ENCODE assay signal across 15 cellular contexts in genomic region chr17:69723741-69724140, GRCh38.
DNase-seq lines count a peak whose midpoint lies in the region; ATAC-seq, FAIRE-seq and TF ChIP-seq lines count a peak whose summit lies in the region.
"Had no signal": no experiment of that assay in that cellular context is flagged by ENCODE, and none has a peak within 500 bp of the region (broad histone marks: within the 10 kb centered on the region; RNA-seq: fewer than 3 reads in every experiment).

No MANE protein-coding gene starts in this region.

- POLR2A ChIA-PET in K562 (lab: Yijun Ruan, JAX), result no interaction called here
- POLR2A ChIA-PET in CD4-positive, alpha-beta memory T cell (lab: Charles Lee; ENCODE audit: partially characterized antibody), result no interaction called here

- BruUV-seq in K562 (replicated peaks; lab: Mats Ljungman, UMichigan), result no TSS peak

- no peak overlapping the region for H3K4me3 ChIP-seq in K562
- H3K4me3 ChIP-seq in CD4-positive, alpha-beta memory T cell (ENCODE audit: low read length in 2 of 2), result no peak overlapping the region

- no peak overlapping the region for H3K27ac Mint-ChIP-seq in stimulated activated effector memory CD8-positive, alpha-beta T cell treated with anti-CD3 and anti-CD28 coated beads, Interleukin-12 subunit alpha, Interleukin-12 subunit beta, amount 100 ng/mL, for 72 hours
- no peak overlapping the region for H3K27ac Mint-ChIP-seq in CD4-positive, alpha-beta memory T cell

- CTCF ChIA-PET in K562 (lab: Yijun Ruan, JAX; ENCODE audit: low intra/inter-chr PET ratio), result no interaction called here
- CTCF ChIA-PET in CD4-positive, alpha-beta memory T cell (lab: Charles Lee; ENCODE audit: partially characterized antibody), result interaction anchor here (1.4 kb wide), 1 partner anchor 9 kb away, joined by 5 read pairs; no protein-coding TSS in a partner anchor

- H3K9me3 ChIP-seq in K562 (replicated peaks; ENCODE audit: control insufficient read depth, insufficient read depth, low read depth, low read length), result no peaks in the 10 kb centered on the region
- H3K9me3 ChIP-seq in CD4-positive, alpha-beta memory T cell (ENCODE audit: control insufficient read depth in 1 of 2, low read length in 2 of 2), result no peaks in the 10 kb centered on the region

- H3K9me3 Mint-ChIP-seq in stimulated activated effector memory CD8-positive, alpha-beta T cell treated with anti-CD3 and anti-CD28 coated beads, Interleukin-12 subunit alpha, Interleukin-12 subunit beta, amount 100 ng/mL, for 72 hours, result no peaks in the 10 kb centered on the region
- H3K9me3 Mint-ChIP-seq in CD4-positive, alpha-beta memory T cell, result peaks cover 0 to 2% (median 0%) of the 10 kb centered on the region in 8 donors

- H2AFZ ChIP-seq in K562 (ENCODE audit: low read depth, low read length), result no peak overlapping the region

- H3K9ac ChIP-seq in K562 (ENCODE audit: insufficient read depth in 1 of 2, low read depth in 2 of 2, low read length in 2 of 2), result no peak overlapping the region
- H3K9ac ChIP-seq: KMS-11 had no signal

- in situ Hi-C loops in K562 (cut with MboI), result no loop called here

- no peaks in the 10 kb centered on the region for H3K36me3 ChIP-seq in K562 (ENCODE audit: control insufficient read depth, insufficient read depth, low read length)
- H3K36me3 ChIP-seq in CD4-positive, alpha-beta memory T cell (ENCODE audit: insufficient read depth, low read length), result no peaks in the 10 kb centered on the region

- TF ChIP-seq POLR2A in H54 (IDR thresholded peaks at IDR 0.05; ENCODE audit: low read depth, low read length), result no peak
- no peak for TF ChIP-seq POLR2A in K562 (conservative IDR thresholded peaks at IDR 0.05)

- no peaks in the 10 kb centered on the region for H3K9me1 ChIP-seq in K562 (ENCODE audit: control insufficient read depth, insufficient read depth, low read length)

- H3K27me3 Mint-ChIP-seq in CD4-positive, alpha-beta memory T cell, result peaks cover 0 to 3% of the 10 kb centered on the region in 2 donors

- H3K27me3 ChIP-seq in K562 (ENCODE audit: control insufficient read depth in 2 of 2, insufficient read depth in 2 of 2, low read length in 2 of 2), result no peaks in the 10 kb centered on the region
- H3K27me3 ChIP-seq in CD4-positive, alpha-beta memory T cell (ENCODE audit: insufficient read depth, low read length), result no peaks in the 10 kb centered on the region

- intact Hi-C loops in K562 (cut with micrococcal nuclease), result no loop called here
- intact Hi-C loops in CD4-positive, alpha-beta memory T cell (cut with micrococcal nuclease), result no loop called here

- ATAC-seq in K562, result peak; percentile 66
- no peak for ATAC-seq in stimulated activated effector memory CD8-positive, alpha-beta T cell treated with anti-CD3 and anti-CD28 coated beads, Interleukin-12 subunit alpha, Interleukin-12 subunit beta, amount 100 ng/mL, for 72 hours

- FAIRE-seq in H54 (lab: Jason Lieb, UNC) (peak; percentile 83), K562 (lab: Jason Lieb, UNC) (no peak)
- FAIRE-seq: small intestine had no signal

- TF ChIP-seq CTCF in K562 (IDR thresholded peaks at IDR 0.05 in 2 of 3, conservative IDR thresholded peaks at IDR 0.05 in 1 of 3; ENCODE audit: insufficient read depth in 2 of 3, low read depth in 1 of 3, low read length in 3 of 3), result peak in 2 of 3 experiments; percentile 15 to 18; a peak in 1 of 6 replicates

- H4K20me1 ChIP-seq in K562 (replicated peaks; ENCODE audit: control insufficient read depth, insufficient read depth, low read length), result no peaks in the 10 kb centered on the region

- TF ChIP-seq EP300 in K562 (IDR thresholded peaks at IDR 0.05; ENCODE audit: low read length), result no peak

- no peaks in the 10 kb centered on the region for H3K36me3 Mint-ChIP-seq in stimulated activated effector memory CD8-positive, alpha-beta T cell treated with anti-CD3 and anti-CD28 coated beads, Interleukin-12 subunit alpha, Interleukin-12 subunit beta, amount 100 ng/mL, for 72 hours
- no peaks in the 10 kb centered on the region for H3K36me3 Mint-ChIP-seq in CD4-positive, alpha-beta memory T cell

- H3K79me2 ChIP-seq in K562 (ENCODE audit: control insufficient read depth, insufficient read depth, low read length), result no peaks in the 10 kb centered on the region

- no peak overlapping the region for H3K27ac ChIP-seq in K562 (ENCODE audit: extremely low read depth, low read depth, low read length)
- no peak overlapping the region for H3K27ac ChIP-seq in CD4-positive, alpha-beta memory T cell (ENCODE audit: low read depth, low read length)
- H3K27ac ChIP-seq: C4-2B, KMS-11 had no signal

- H3K4me3 Mint-ChIP-seq in stimulated activated effector memory CD8-positive, alpha-beta T cell treated with anti-CD3 and anti-CD28 coated beads, Interleukin-12 subunit alpha, Interleukin-12 subunit beta, amount 100 ng/mL, for 72 hours, result no peak overlapping the region
- H3K4me3 Mint-ChIP-seq in CD4-positive, alpha-beta memory T cell, result no peak overlapping the region

- no peaks in the 10 kb centered on the region for H3K4me1 Mint-ChIP-seq in stimulated activated effector memory CD8-positive, alpha-beta T cell treated with anti-CD3 and anti-CD28 coated beads, Interleukin-12 subunit alpha, Interleukin-12 subunit beta, amount 100 ng/mL, for 72 hours
- no peaks in the 10 kb centered on the region for H3K4me1 Mint-ChIP-seq in CD4-positive, alpha-beta memory T cell

- H3K4me2 ChIP-seq in K562 (ENCODE audit: insufficient read depth, low read length), result no peak overlapping the region
- H3K4me2 ChIP-seq: KMS-11 had no signal

- peak in 1 of 2 experiments; percentile 47; a peak in 3 of 4 replicates for TF ChIP-seq RAD21 in K562 (CRISPR knock-in tag; conservative IDR thresholded peaks at IDR 0.05 in 1 of 2, IDR thresholded peaks at IDR 0.05 in 1 of 2)

- DNase-seq in H54 (ENCODE audit: insufficient read length, low spot score), result no peak
- peak; percentile 32 for DNase-seq in NCI-H69 (lab: John Stamatoyannopoulos, UW)
- DNase-seq in K562 (ENCODE audit: extremely low read depth in 1 of 4, low spot score in 3 of 4), result peak in 1 of 4 experiments; percentile 0
- peak; percentile 23 for DNase-seq in iPS-NIHi7 (ENCODE audit: extremely low spot score)
- DNase-seq in NCI-H2227 treated with DMSO at 0.1 percent for 48 hours (lab: John Stamatoyannopoulos, UW), result no peak
- no peak for DNase-seq in stimulated activated effector memory CD8-positive, alpha-beta T cell treated with anti-CD3 and anti-CD28 coated beads, Interleukin-12 subunit alpha, Interleukin-12 subunit beta, amount 100 ng/mL, for 72 hours (ENCODE audit: low spot score in 2 of 2)
- DNase-seq in NCI-H446 treated with DMSO at 0.1 percent for 48 hours (lab: John Stamatoyannopoulos, UW), result no peak
- DNase-seq in CD4-positive, alpha-beta memory T cell, result no peak
- DNase-seq: activated CD4-positive, alpha-beta T cell treated with anti-CD3 and anti-CD28 coated beads for 48 hours; effector memory CD4-positive, alpha-beta T cell; NCI-H187 treated with DMSO at 0.1 percent for 48 hours; nucleus accumbens; small intestine had no signal

- no peaks in the 10 kb centered on the region for H3K4me1 ChIP-seq in K562 (replicated peaks in 1 of 2; ENCODE audit: control insufficient read depth in 2 of 2, insufficient read depth in 2 of 2, low read length in 2 of 2)
- no peaks in the 10 kb centered on the region for H3K4me1 ChIP-seq in CD4-positive, alpha-beta memory T cell (ENCODE audit: insufficient read depth, low read length)

TF ChIP-seq in K562, 482 proteins besides CTCF, POLR2A, EP300 and RAD21:
- TF ChIP-seq ZNF644 (tag; IDR thresholded peaks at IDR 0.05; ENCODE audit: low read depth), result no peak
- TF ChIP-seq TBL1XR1 (IDR thresholded peaks at IDR 0.05; ENCODE audit: low read length in 2 of 2), result no peak
- no peak for TF ChIP-seq ZNF347 (CRISPR knock-in tag; IDR thresholded peaks at IDR 0.05; ENCODE audit: low read depth)
- TF ChIP-seq FOXK1 (CRISPR knock-in tag; IDR thresholded peaks at IDR 0.05; ENCODE audit: borderline replicate concordance), result no peak
- no peak for TF ChIP-seq MED1 (CRISPR knock-in tag; IDR thresholded peaks at IDR 0.05; ENCODE audit: borderline replicate concordance)
- TF ChIP-seq ZNF778 (CRISPR knock-in tag; IDR thresholded peaks at IDR 0.05), result no peak
- TF ChIP-seq MYNN (IDR thresholded peaks at IDR 0.05), result no peak
- no peak for TF ChIP-seq MYNN (CRISPR knock-in tag; IDR thresholded peaks at IDR 0.05)
- TF ChIP-seq CBX8 (IDR thresholded peaks at IDR 0.05; ENCODE audit: borderline replicate concordance, extremely low read depth, low read depth, low read length, poor library complexity, severe bottlenecking), result no peak

Comparison
In these comparisons a context has a peak if more than half of its experiments do, and no peak if none do; other contexts are left out.
1. DNase-seq: peak in NCI-H69 (single experiment) and iPS-NIHi7 (single experiment); none in H54 (single experiment), NCI-H2227 treated with DMSO at 0.1 percent for 48 hours (single experiment), stimulated activated effector memory CD8-positive, alpha-beta T cell treated with anti-CD3 and anti-CD28 coated beads, Interleukin-12 subunit alpha, Interleukin-12 subunit beta, amount 100 ng/mL, for 72 hours (0 of 2), NCI-H446 treated with DMSO at 0.1 percent for 48 hours (single experiment) and CD4-positive, alpha-beta memory T cell (0 of 5).